1 cellular context compared by ENCODE assay signal in genomic region chr6:158225767-158226166, GRCh38.
A peak's percentile ranks its signal among the peaks of the same experiment; 100 is the strongest.
TF ChIP-seq lines count a peak whose summit lies in the region.

No MANE protein-coding gene starts in this region.

TF ChIP-seq in HepG2, 621 proteins besides CTCF, POLR2A, EP300 and RAD21:
- TF ChIP-seq KIAA2018 (CRISPR knock-in tag; IDR thresholded peaks at IDR 0.05; ENCODE audit: borderline replicate concordance) (no peak), NCOA5 (CRISPR knock-in tag; IDR thresholded peaks at IDR 0.05) (no peak), ZNF770 (CRISPR knock-in tag; IDR thresholded peaks at IDR 0.05) (0 out of 2 replicates have a peak, but pooled peaks have one; percentile 7), TBL1XR1 (IDR thresholded peaks at IDR 0.05; ENCODE audit: borderline replicate concordance, low read length, partially characterized antibody) (no peak), ZNF496 (CRISPR knock-in tag; IDR thresholded peaks at IDR 0.05; ENCODE audit: insufficient replicate concordance) (no peak), DBP (CRISPR knock-in tag; IDR thresholded peaks at IDR 0.05; ENCODE audit: not compliant biosample characterization) (no peak), ZNF776 (CRISPR knock-in tag; IDR thresholded peaks at IDR 0.05) (no peak)
